Comparison of ENCODE assay signal across 23 cellular contexts in the genomic region with DNA sequence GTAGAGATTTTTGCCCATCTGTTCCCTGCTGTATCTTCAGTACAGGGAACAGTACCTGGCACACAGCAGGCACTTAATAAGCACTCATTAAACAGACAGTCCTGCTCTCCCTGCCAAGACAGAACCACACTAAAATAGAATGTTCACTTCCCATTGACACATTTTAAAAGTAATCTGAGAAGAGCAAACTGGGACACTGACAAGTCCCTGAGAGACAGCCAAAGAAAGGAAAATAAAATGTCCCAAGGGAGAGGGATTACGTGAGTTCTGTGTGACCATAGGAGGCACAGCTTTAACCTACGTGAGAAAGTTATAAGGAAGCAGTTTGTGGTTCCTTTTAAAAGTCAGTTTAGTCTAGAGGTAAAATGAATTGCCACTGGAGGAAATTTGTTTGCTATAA. TPM values are rescaled to one million over a fixed set of nuclear protein-coding genes. Genes with fewer than 3 reads are reported as not detected.
DNase-seq lines count a peak whose midpoint lies in the region; ATAC-seq and TF ChIP-seq lines count a peak whose summit lies in the region.
"Had no signal": no experiment of that assay in that cellular context is flagged by ENCODE, and none has a peak within 500 bp of the region (broad histone marks: within the 10 kb centered on the region; RNA-seq: fewer than 3 reads in every experiment).

No MANE protein-coding gene starts in this region.

- H3K4ac ChIP-seq in IMR-90 (ENCODE audit: low read depth, low read length), result 0 out of 2 replicates have a peak overlapping the region, but pooled peaks have one; percentile 8

- no peak for TF ChIP-seq CTCF in C4-2B (conservative IDR thresholded peaks at IDR 0.05)
- no peak for TF ChIP-seq CTCF in IMR-90 (conservative IDR thresholded peaks at IDR 0.05; ENCODE audit: low read depth, low read length)
- no peak for TF ChIP-seq CTCF in colonic mucosa (IDR thresholded peaks at IDR 0.05)

- no peak overlapping the region for H2BK15ac ChIP-seq in IMR-90 (ENCODE audit: low read depth, low read length)

- H2BK120ac ChIP-seq in IMR-90 (ENCODE audit: low read depth, low read length), result no peak overlapping the region

- no peak overlapping the region for H2BK5ac ChIP-seq in IMR-90 (ENCODE audit: low read depth, low read length, poor library complexity, severe bottlenecking)

- H3K14ac ChIP-seq in IMR-90 (replicated peaks; ENCODE audit: low read depth, low read length), result peak overlapping the region; percentile 43

- POLR2A ChIA-PET in IMR-90 (lab: Charles Lee; ENCODE audit: unreplicated experiment), result no interaction called here

- no peak overlapping the region for H3K23ac ChIP-seq in IMR-90 (ENCODE audit: low read depth, low read length)

- H3K79me1 ChIP-seq in IMR-90 (ENCODE audit: low read depth in 1 of 2, low read length in 2 of 2), result no peaks in the 10 kb centered on the region; a peak in 2 of 4 replicates

- no peaks in the 10 kb centered on the region for H4K20me1 ChIP-seq in IMR-90 (ENCODE audit: insufficient read depth, low read length)

- H3K4me1 ChIP-seq in IMR-90 (ENCODE audit: control insufficient read depth, insufficient read depth, low read length) (peaks cover 7% of the 10 kb centered on the region), colonic mucosa (peaks cover 5% of the 10 kb centered on the region)
- H3K4me1 ChIP-seq: HAP-1 had no signal

- H3K36me3 Mint-ChIP-seq in natural killer cell treated with Interleukin-12 subunit alpha and Interleukin-12 subunit beta and Interleukin-15 and Interleukin-18, amount 100 ng/mL, for 72 hours, result peaks cover 9% of the 10 kb centered on the region

- H3K27ac ChIP-seq in C4-2B (peak overlapping the region; percentile 71), IMR-90 (ENCODE audit: insufficient read depth, low read length) (no peak overlapping the region), colonic mucosa (peak overlapping the region; percentile 69)
- H3K27ac ChIP-seq: tibial artery had no signal

- ATAC-seq in IMR-90 (ENCODE audit: low read depth) (no peak), HG02840 (IDR thresholded peaks at IDR 0.05; ENCODE audit: low FRiP score, unreplicated experiment) (no peak), GM21786 (IDR thresholded peaks at IDR 0.05; ENCODE audit: unreplicated experiment) (no peak), GM19452 (IDR thresholded peaks at IDR 0.05; ENCODE audit: unreplicated experiment) (no peak)
- no peak for ATAC-seq in natural killer cell treated with Interleukin-12 subunit alpha and Interleukin-12 subunit beta and Interleukin-15 and Interleukin-18, amount 100 ng/mL, for 72 hours
- ATAC-seq in activated CD4-positive, CD25-positive, alpha-beta regulatory T cell treated with anti-CD3 and anti-CD28 coated beads, Interleukin-2, amount 50 U/mL, for 24 hours, result no peak
- ATAC-seq: K562 had no signal

- H2BK20ac ChIP-seq in IMR-90 (ENCODE audit: low read depth, low read length), result no peak overlapping the region

- no peak overlapping the region for H3K56ac ChIP-seq in IMR-90 (ENCODE audit: extremely low read depth, insufficient read depth, low read length)

- peak overlapping the region; percentile 40; the same call in 1 of the 2 replicates for H2AK5ac ChIP-seq in IMR-90 (ENCODE audit: low read depth, low read length)

- WGBS in IMR-90 (ENCODE audit: extremely low coverage in 2 of 2, insufficient read length in 1 of 2), 2 experiments, result 100% methylated on average over 2 of the region's 2 CpGs; no CpG with 5 or more reads in 1 of the 2 experiments

- no peaks in the 10 kb centered on the region for H3K9me3 Mint-ChIP-seq in natural killer cell treated with Interleukin-12 subunit alpha and Interleukin-12 subunit beta and Interleukin-15 and Interleukin-18, amount 100 ng/mL, for 72 hours
- H3K9me3 Mint-ChIP-seq: brain had no signal

- no peak for TF ChIP-seq POLR2A in IMR-90 (IDR thresholded peaks at IDR 0.05; ENCODE audit: low read depth, low read length)

- H3K9me1 ChIP-seq in IMR-90 (ENCODE audit: insufficient read depth, low read length), result peaks cover 9% of the 10 kb centered on the region

- H3K9me3 ChIP-seq in IMR-90 (ENCODE audit: control insufficient read depth, insufficient read depth, low read length) (no peaks in the 10 kb centered on the region), colonic mucosa (no peaks in the 10 kb centered on the region)
- H3K9me3 ChIP-seq: HAP-1, tibial artery had no signal

- H3K27me3 Mint-ChIP-seq in natural killer cell treated with Interleukin-12 subunit alpha and Interleukin-12 subunit beta and Interleukin-15 and Interleukin-18, amount 100 ng/mL, for 72 hours, result no peaks in the 10 kb centered on the region
- H3K27me3 Mint-ChIP-seq: brain, progenitor cell of endocrine pancreas had no signal

- H4K8ac ChIP-seq in IMR-90 (ENCODE audit: low read depth in 2 of 2, low read length in 2 of 2), result no peak overlapping the region

- H3K4me1 Mint-ChIP-seq in natural killer cell treated with Interleukin-12 subunit alpha and Interleukin-12 subunit beta and Interleukin-15 and Interleukin-18, amount 100 ng/mL, for 72 hours (ENCODE audit: low read depth in 2 of 2), result peaks cover 46 to 52% of the 10 kb centered on the region in 2 donors
- H3K4me1 Mint-ChIP-seq: brain had no signal

- H3K36me3 ChIP-seq in IMR-90 (ENCODE audit: control insufficient read depth, insufficient read depth, low read length), result 0 out of 2 replicates have a peak, but pooled peaks cover 1% of the 10 kb centered on the region
- no peaks in the 10 kb centered on the region for H3K36me3 ChIP-seq in colonic mucosa

- H4K5ac ChIP-seq in IMR-90 (ENCODE audit: low read depth, low read length), result no peak overlapping the region

- no peak overlapping the region for H3K4me2 ChIP-seq in IMR-90 (ENCODE audit: low read depth, low read length)

- H3K27me3 ChIP-seq in IMR-90 (ENCODE audit: control insufficient read depth, insufficient read depth, low read length), result no peaks in the 10 kb centered on the region
- H3K27me3 ChIP-seq in colonic mucosa, result no peaks in the 10 kb centered on the region
- H3K27me3 ChIP-seq: tibial artery had no signal

- H2AFZ ChIP-seq in IMR-90 (replicated peaks; ENCODE audit: low read length, poor library complexity), result no peak overlapping the region

- H3K27ac Mint-ChIP-seq in natural killer cell treated with Interleukin-12 subunit alpha and Interleukin-12 subunit beta and Interleukin-15 and Interleukin-18, amount 100 ng/mL, for 72 hours, result peak overlapping the region; percentile 82 to 90
- H3K27ac Mint-ChIP-seq: brain, progenitor cell of endocrine pancreas had no signal

- no peak for TF ChIP-seq RAD21 in IMR-90 (IDR thresholded peaks at IDR 0.05; ENCODE audit: low read length)

- DNase-seq in IMR-90 (no peak), colonic mucosa (no peak)
- no peak for DNase-seq in natural killer cell treated with Interleukin-12 subunit alpha and Interleukin-12 subunit beta and Interleukin-15 and Interleukin-18, amount 100 ng/mL, for 72 hours (ENCODE audit: low spot score)
- DNase-seq: activated CD4-positive, alpha-beta T cell treated with anti-CD3 and anti-CD28 coated beads, Interleukin-2, amount 50 U/mL, for 48 hours; activated naive CD4-positive, alpha-beta T cell; C1 segment of cervical spinal cord; DND-41; effector memory CD4-positive, alpha-beta T cell; foreskin melanocyte; NCI-H1436 treated with DMSO at 0.1 percent for 48 hours; NCI-H526; RPMI8226; T-helper 9 cell; tibial artery had no signal

- CTCF ChIA-PET in IMR-90 (lab: Yijun Ruan, JAX), result interaction anchor here (0.7 to 1.4 kb wide), 2 partner anchors 10 to 32 kb away, joined by 5 to 8 read pairs; no protein-coding TSS in a partner anchor

- H3K4me3 Mint-ChIP-seq in natural killer cell treated with Interleukin-12 subunit alpha and Interleukin-12 subunit beta and Interleukin-15 and Interleukin-18, amount 100 ng/mL, for 72 hours, result peak overlapping the region; percentile 73
- H3K4me3 Mint-ChIP-seq: brain had no signal

- H3K9ac ChIP-seq in IMR-90 (ENCODE audit: low read depth, low read length) (no peak overlapping the region), colonic mucosa (ENCODE audit: low read depth in 2 of 2, low read length in 2 of 2) (peak overlapping the region in 1 of 2 donors; percentile 51)

- intact Hi-C loops in IMR-90 (cut with micrococcal nuclease), result no loop called here
- intact Hi-C loops in colonic mucosa (cut with DNase I), result no loop called here

- H2AK9ac ChIP-seq in IMR-90 (replicated peaks; ENCODE audit: low read depth, low read length, poor library complexity), result no peak overlapping the region

- no peak overlapping the region for H4K91ac ChIP-seq in IMR-90 (ENCODE audit: insufficient read depth, low read depth, low read length)

- H3K18ac ChIP-seq in IMR-90 (ENCODE audit: low read depth, low read length), result no peak overlapping the region

- no TSS peak for BruUV-seq in IMR-90 (replicated peaks; lab: Mats Ljungman, UMichigan)

- in situ Hi-C loops in IMR-90 (cut with MboI; ENCODE audit: low sequenced_read_pairs), result no loop called here

- H3K4me3 ChIP-seq in IMR-90 (ENCODE audit: insufficient read depth, low read depth, low read length) (no peak overlapping the region), colonic mucosa (no peak overlapping the region)
- H3K4me3 ChIP-seq: HAP-1, K562, tibial artery had no signal

- dilution Hi-C loops in IMR-90 (cut with HindIII; ENCODE audit: low sequenced_read_pairs, unreplicated experiment), result no loop called here

TF ChIP-seq in IMR-90, 13 proteins besides CTCF, POLR2A, EP300 and RAD21 (continues in another document):
- TF ChIP-seq FOS (IDR thresholded peaks at IDR 0.05; ENCODE audit: low read depth, low read length), result no peak
- TF ChIP-seq, protein P1, sequence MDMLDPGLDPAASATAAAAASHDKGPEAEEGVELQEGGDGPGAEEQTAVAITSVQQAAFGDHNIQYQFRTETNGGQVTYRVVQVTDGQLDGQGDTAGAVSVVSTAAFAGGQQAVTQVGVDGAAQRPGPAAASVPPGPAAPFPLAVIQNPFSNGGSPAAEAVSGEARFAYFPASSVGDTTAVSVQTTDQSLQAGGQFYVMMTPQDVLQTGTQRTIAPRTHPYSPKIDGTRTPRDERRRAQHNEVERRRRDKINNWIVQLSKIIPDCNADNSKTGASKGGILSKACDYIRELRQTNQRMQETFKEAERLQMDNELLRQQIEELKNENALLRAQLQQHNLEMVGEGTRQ (IDR thresholded peaks at IDR 0.05; ENCODE audit: low read depth, low read length), result no peak

RNA-seq across cellular contexts. Expression of a gene that starts 43.9 kb away (rescaled TPM):
- under 0.01 TPM in 1 of 2 replicates, not detected in the other for total RNA-seq in IMR-90 (2012; rRNA removed)
- 0.07 TPM in 1 of 2 replicates, not detected in the other for polyA plus RNA-seq in IMR-90 (2012; rRNA removed)
- not detected in 2 replicates for polyA plus RNA-seq in IMR-90 (2012; cell fraction: cytosol; rRNA removed)
- 0.10 TPM in 1 of 2 replicates, not detected in the other for polyA plus RNA-seq in IMR-90 (2012; cell fraction: nucleus; rRNA removed; ENCODE audit: low replicate concordance)
- total RNA-seq in colonic mucosa, result under 1 TPM in 1 of 2 donors, not detected in 1; 0.35 TPM
- 1 to 10 TPM; 2.4 to 2.9 TPM for total RNA-seq in natural killer cell treated with Interleukin-12 subunit alpha and Interleukin-12 subunit beta and Interleukin-15 and Interleukin-18, amount 100 ng/mL, for 72 hours
- total RNA-seq: progenitor cell of endocrine pancreas had no signal

RNA-seq across cellular contexts. Expression of a gene that starts 47.6 kb away (rescaled TPM):
- 24.2 and 28.9 TPM in 2 replicates for total RNA-seq in IMR-90 (2012; rRNA removed)
- 14.1 and 16.0 TPM in 2 replicates for polyA plus RNA-seq in IMR-90 (2012; rRNA removed)
- 3.8 and 5.0 TPM in 2 replicates for polyA plus RNA-seq in IMR-90 (2012; cell fraction: cytosol; rRNA removed)
- polyA plus RNA-seq in IMR-90 (2012; cell fraction: nucleus; rRNA removed; ENCODE audit: low replicate concordance), result 2.5 and 15.9 TPM in 2 replicates
- total RNA-seq in colonic mucosa, result 100 to 1,000 TPM in 1 of 2 donors, 10 to 100 TPM in 1; 49.1 to 103 TPM
- 100 to 1,000 TPM; 139 to 186 TPM for total RNA-seq in natural killer cell treated with Interleukin-12 subunit alpha and Interleukin-12 subunit beta and Interleukin-15 and Interleukin-18, amount 100 ng/mL, for 72 hours
